8 cellular contexts compared by ENCODE assay signal in the genomic region with DNA sequence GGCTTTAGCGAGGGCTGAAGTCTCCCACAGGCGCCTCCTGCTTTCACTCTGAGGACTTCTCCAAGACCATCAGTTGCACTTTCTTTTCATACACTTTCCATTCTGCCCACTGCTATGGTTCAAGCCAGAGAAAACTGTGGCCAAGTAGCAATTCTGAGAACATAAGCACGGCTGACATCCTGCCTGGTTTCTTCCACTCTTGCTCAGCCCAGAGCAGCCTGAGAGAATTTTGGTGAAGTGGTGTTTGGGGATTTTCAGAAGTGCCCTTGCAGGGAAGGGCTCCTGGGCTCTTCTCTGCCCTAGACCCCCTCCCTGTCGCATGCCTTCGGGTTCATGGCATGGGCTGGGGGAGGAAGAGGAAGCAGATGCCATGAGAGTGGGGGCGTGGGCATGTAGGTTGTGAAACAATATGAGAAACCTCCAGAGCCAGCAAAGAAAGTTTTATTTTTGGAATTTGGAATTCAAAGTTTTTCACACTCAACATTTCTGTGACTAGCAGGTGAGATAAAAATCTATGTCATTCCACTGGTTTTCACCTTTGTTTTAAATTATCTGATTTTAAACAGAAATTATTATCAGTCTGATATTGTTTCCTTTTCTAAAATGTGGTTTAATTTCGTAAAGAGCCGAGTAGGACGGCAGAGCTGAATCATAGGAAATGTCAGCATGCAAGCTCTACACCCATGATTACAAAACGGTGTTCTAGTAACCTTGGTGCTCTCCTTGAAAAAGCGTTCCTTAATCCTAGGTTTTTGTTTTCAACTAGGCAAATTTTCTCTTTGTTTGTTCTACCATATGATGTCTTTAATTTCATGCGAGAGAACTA. TPM values are rescaled to one million over a fixed set of nuclear protein-coding genes. Genes with fewer than 3 reads are reported as not detected.
DNase-seq lines count a peak whose midpoint lies in the region; ATAC-seq, FAIRE-seq and TF ChIP-seq lines count a peak whose summit lies in the region.

No MANE protein-coding gene starts in this region.

- TF ChIP-seq CTCF in right lobe of liver (IDR thresholded peaks at IDR 0.05) (no peak), HepG2 (CRISPR knock-in tag; IDR thresholded peaks at IDR 0.05) (no peak)

- H3K36me3 Mint-ChIP-seq in activated naive CD8-positive, alpha-beta T cell treated with anti-CD3 and anti-CD28 coated beads, Interleukin-2, amount 50 U/mL, for 24 hours (ENCODE audit: low read depth): peaks cover 28% of the 10 kb centered on the region

- H3K9me3 ChIP-seq in right lobe of liver: no peaks in the 10 kb centered on the region
- peaks cover 12% of the 10 kb centered on the region; the same call in 1 of the 2 replicates for H3K9me3 ChIP-seq in HepG2 (ENCODE audit: low read length)
- peaks cover 9% of the 10 kb centered on the region for H3K9me3 ChIP-seq in MG63

- peaks cover 40% of the 10 kb centered on the region for H3K9me3 Mint-ChIP-seq in activated naive CD8-positive, alpha-beta T cell treated with anti-CD3 and anti-CD28 coated beads, Interleukin-2, amount 50 U/mL, for 24 hours

- H3K36me3 ChIP-seq in right lobe of liver (no peaks in the 10 kb centered on the region), HepG2 (replicated peaks in 1 of 2; ENCODE audit: control insufficient read depth in 1 of 2, insufficient read depth in 2 of 2, low read length in 2 of 2) (no peaks in the 10 kb centered on the region), MG63 (no peaks in the 10 kb centered on the region)

- H3K27me3 Mint-ChIP-seq in activated naive CD8-positive, alpha-beta T cell treated with anti-CD3 and anti-CD28 coated beads, Interleukin-2, amount 50 U/mL, for 24 hours: no peaks in the 10 kb centered on the region

- no peaks in the 10 kb centered on the region for H3K79me2 ChIP-seq in HepG2 (ENCODE audit: insufficient read depth, low read length)

- CTCF ChIA-PET in HepG2 (lab: Yijun Ruan, JAX; ENCODE audit: low intra/inter-chr PET ratio, low total read pairs): no interaction called here

- H3K4me2 ChIP-seq in HepG2 (ENCODE audit: low read depth, low read length): no peak overlapping the region

- WGBS in right lobe of liver (ENCODE audit: insufficient coverage, low coverage, low lambda C conversion rate, missing lambda C conversion rate): 57% methylated on average over 10 of the region's 12 CpGs
- 12% methylated on average over 11 of the region's 12 CpGs for WGBS in HepG2 (ENCODE audit: low lambda C conversion rate)

- DNase-seq in right lobe of liver: peak; percentile 49 to 58 (median 53)
- no peak for DNase-seq in HepG2 (ENCODE audit: low spot score)
- DNase-seq in activated naive CD8-positive, alpha-beta T cell treated with anti-CD3 and anti-CD28 coated beads, Interleukin-2, amount 50 U/mL, for 24 hours: peak; percentile 53
- DNase-seq in pons (ENCODE audit: low spot score): peak; percentile 69
- no peak for DNase-seq in MG63
- DNase-seq in inferior parietal cortex (ENCODE audit: extremely low spot score): no peak

- TF ChIP-seq POLR2A in right lobe of liver (IDR thresholded peaks at IDR 0.05) (no peak), HepG2 (IDR thresholded peaks at IDR 0.05; ENCODE audit: insufficient read depth in 1 of 2, low read depth in 2 of 2, low read length in 2 of 2) (no peak)

- peak overlapping the region; percentile 96 for H3K27ac Mint-ChIP-seq in activated naive CD8-positive, alpha-beta T cell treated with anti-CD3 and anti-CD28 coated beads, Interleukin-2, amount 50 U/mL, for 24 hours

- POLR2A ChIA-PET in HepG2 (lab: Yijun Ruan, JAX): no interaction called here

- H3K4me3 ChIP-seq in right lobe of liver (no peak overlapping the region), HepG2 (replicated peaks in 1 of 3; ENCODE audit: insufficient read depth in 1 of 3, low read depth in 2 of 3, low read length in 3 of 3) (no peak overlapping the region), MG63 (no peak overlapping the region)

- no peak overlapping the region for H3K9ac ChIP-seq in HepG2 (ENCODE audit: insufficient read depth, low read depth, low read length)

- TF ChIP-seq EP300 in HepG2 (IDR thresholded peaks at IDR 0.05; ENCODE audit: low read depth in 2 of 2, low read length in 2 of 2): no peak
- TF ChIP-seq EP300 in HepG2 (CRISPR knock-in tag; IDR thresholded peaks at IDR 0.05; ENCODE audit: borderline replicate concordance): no peak

- H3K27me3 ChIP-seq in right lobe of liver: no peaks in the 10 kb centered on the region
- H3K27me3 ChIP-seq in HepG2 (ENCODE audit: control insufficient read depth in 1 of 2, insufficient read depth in 2 of 2, low read length in 2 of 2): peaks cover 0 to 3% of the 10 kb centered on the region in 2 experiments; a peak in 1 of 5 replicates
- no peaks in the 10 kb centered on the region for H3K27me3 ChIP-seq in MG63

- no TSS peak for BruUV-seq in HepG2 (replicated peaks; lab: Mats Ljungman, UMichigan)

- ATAC-seq in right lobe of liver (peak; percentile 53 to 60 (median 56)), HepG2 (no peak), SK-N-SH treated with all-trans-retinoic acid at 6 μM for 48 hours (no peak), GM19397 (IDR thresholded peaks at IDR 0.05; ENCODE audit: unreplicated experiment) (no peak)
- peak; percentile 91 for ATAC-seq in activated naive CD8-positive, alpha-beta T cell treated with anti-CD3 and anti-CD28 coated beads, Interleukin-2, amount 50 U/mL, for 24 hours

- H3K4me1 ChIP-seq in right lobe of liver: no peaks in the 10 kb centered on the region
- H3K4me1 ChIP-seq in HepG2 (ENCODE audit: insufficient read depth, low read length): no peaks in the 10 kb centered on the region

- H3K4me3 Mint-ChIP-seq in activated naive CD8-positive, alpha-beta T cell treated with anti-CD3 and anti-CD28 coated beads, Interleukin-2, amount 50 U/mL, for 24 hours: peak overlapping the region; percentile 57

- no peaks in the 10 kb centered on the region for H4K20me1 ChIP-seq in HepG2 (ENCODE audit: insufficient read depth, low read length)

- FAIRE-seq in HepG2 (lab: Jason Lieb, UNC): no peak

- H3K4me1 Mint-ChIP-seq in activated naive CD8-positive, alpha-beta T cell treated with anti-CD3 and anti-CD28 coated beads, Interleukin-2, amount 50 U/mL, for 24 hours: peaks cover 70% of the 10 kb centered on the region

- H3K27ac ChIP-seq in right lobe of liver (peak overlapping the region in 2 of 3 donors; percentile 0 to 28), HepG2 (ENCODE audit: extremely low read length, insufficient read depth, low read length) (no peak overlapping the region)

- no peak for TF ChIP-seq RAD21 in HepG2 (CRISPR knock-in tag; IDR thresholded peaks at IDR 0.05)

- in situ Hi-C loops in HepG2 (cut with HindIII; ENCODE audit: extremely low pct_ligation_motif_present, low pct_unique_long_range_greater_than_20kb): no loop called here

- no peak overlapping the region for H2AFZ ChIP-seq in HepG2 (ENCODE audit: low read length)

- intact Hi-C loops in right lobe of liver (cut with DNase I) (no loop called here), HepG2 (cut with micrococcal nuclease; ENCODE audit: unreplicated experiment) (no loop called here)

TF ChIP-seq in HepG2, 621 proteins besides CTCF, POLR2A, EP300 and RAD21 (continues in another document):
- no peak for TF ChIP-seq HNF4A (CRISPR knock-in tag; IDR thresholded peaks at IDR 0.05)
- no peak for TF ChIP-seq PHF5A (CRISPR knock-in tag; IDR thresholded peaks at IDR 0.05; ENCODE audit: low read depth, unreplicated experiment)
- no peak for TF ChIP-seq ATM (IDR thresholded peaks at IDR 0.05; ENCODE audit: borderline replicate concordance)
- TF ChIP-seq MATR3 (CRISPR knock-in tag; IDR thresholded peaks at IDR 0.05): no peak
- TF ChIP-seq ERF (CRISPR knock-in tag; IDR thresholded peaks at IDR 0.05): no peak
- TF ChIP-seq ZBTB38 (CRISPR knock-in tag; IDR thresholded peaks at IDR 0.05): no peak
- TF ChIP-seq NPAS2 (CRISPR knock-in tag; IDR thresholded peaks at IDR 0.05; ENCODE audit: borderline replicate concordance): no peak
- no peak for TF ChIP-seq KLF11 (CRISPR knock-in tag; IDR thresholded peaks at IDR 0.05)
- TF ChIP-seq TEAD2 (CRISPR knock-in tag; IDR thresholded peaks at IDR 0.05): no peak

TF ChIP-seq in SK-N-SH treated with all-trans-retinoic acid at 6 μM for 48 hours, 23 proteins besides CTCF, POLR2A, EP300 and RAD21 (continues in another document):
- no peak for TF ChIP-seq ZC3H10 (CRISPR knock-in tag; IDR thresholded peaks at IDR 0.05)

RNA-seq across cellular contexts. Expression of a gene that starts 27.8 kb away (rescaled TPM):
- total RNA-seq in right lobe of liver: 1 to 10 TPM in 1 of 6 experiments, under 1 TPM in 5; 0.19 to 2.0 (median 0.38) TPM
- not detected in 2 replicates for total RNA-seq in HepG2 (2016; rRNA removed; fragmentation: Illumina TruSeq; extraction: Trizol)
- total RNA-seq in HepG2 (2016; cell fraction: cytosol; rRNA removed; fragmentation: Illumina TruSeq; extraction: Trizol; ENCODE audit: low read depth): not detected in 2 replicates
- total RNA-seq in HepG2 (2016; cell fraction: insoluble cytoplasmic fraction; rRNA removed; fragmentation: Illumina TruSeq; extraction: Trizol): not detected in 2 replicates
- total RNA-seq in HepG2 (2016; cell fraction: membrane; rRNA removed; fragmentation: Illumina TruSeq; extraction: Trizol): not detected in 2 replicates
- total RNA-seq in HepG2 (2016; cell fraction: nucleus; rRNA removed; fragmentation: Illumina TruSeq; extraction: Trizol): not detected in 2 replicates
- not detected in 2 replicates for polyA plus RNA-seq in HepG2 (2011; rRNA removed)
- not detected in 2 replicates for polyA plus RNA-seq in HepG2 (2011; cell fraction: cytosol; rRNA removed)
- not detected in 2 replicates for polyA plus RNA-seq in HepG2 (2011; cell fraction: nucleus; rRNA removed)
- not detected in 2 replicates for polyA plus RNA-seq in HepG2 (2012)
- not detected in 2 replicates for polyA plus RNA-seq in HepG2 (2016; cell fraction: cytosol; fragmentation: Illumina TruSeq; extraction: Trizol; ENCODE audit: low read depth)
- polyA plus RNA-seq in HepG2 (2016; cell fraction: insoluble cytoplasmic fraction; fragmentation: Illumina TruSeq; extraction: Trizol; ENCODE audit: low read depth): not detected in 2 replicates
- not detected in 2 replicates for polyA plus RNA-seq in HepG2 (2016; cell fraction: membrane; fragmentation: Illumina TruSeq; extraction: Trizol; ENCODE audit: low read depth)
- not detected in 2 replicates for polyA plus RNA-seq in HepG2 (2016; cell fraction: nucleus; fragmentation: Illumina TruSeq; extraction: Trizol; ENCODE audit: insufficient read depth, low read depth)
- not detected in 2 replicates for polyA minus RNA-seq in HepG2 (2011; rRNA and poly(A)+ RNA removed; ENCODE audit: low replicate concordance)
- polyA minus RNA-seq in HepG2 (2011; cell fraction: cytosol; rRNA and poly(A)+ RNA removed): not detected in 2 replicates
- not detected in 2 replicates for polyA minus RNA-seq in HepG2 (2011; cell fraction: nucleus; rRNA and poly(A)+ RNA removed)
- total RNA-seq in MG63 (2014; rRNA removed; shearing (Covaris generic); ENCODE audit: low replicate concordance): not detected in 2 replicates

Comparison
In these comparisons a context has a peak if more than half of its experiments do, and no peak if none do; other contexts are left out.
1. ATAC-seq: peak in right lobe of liver (4 of 4) and activated naive CD8-positive, alpha-beta T cell treated with anti-CD3 and anti-CD28 coated beads, Interleukin-2, amount 50 U/mL, for 24 hours (single experiment); none in HepG2 (single experiment), SK-N-SH treated with all-trans-retinoic acid at 6 μM for 48 hours (single experiment) and GM19397 (single experiment).
2. DNase-seq: peak in right lobe of liver (3 of 3), activated naive CD8-positive, alpha-beta T cell treated with anti-CD3 and anti-CD28 coated beads, Interleukin-2, amount 50 U/mL, for 24 hours (single experiment) and pons (single experiment); none in HepG2 (single experiment), MG63 (single experiment) and inferior parietal cortex (single experiment).